ENCODE assay signal across 1 cellular context in the genomic region with DNA sequence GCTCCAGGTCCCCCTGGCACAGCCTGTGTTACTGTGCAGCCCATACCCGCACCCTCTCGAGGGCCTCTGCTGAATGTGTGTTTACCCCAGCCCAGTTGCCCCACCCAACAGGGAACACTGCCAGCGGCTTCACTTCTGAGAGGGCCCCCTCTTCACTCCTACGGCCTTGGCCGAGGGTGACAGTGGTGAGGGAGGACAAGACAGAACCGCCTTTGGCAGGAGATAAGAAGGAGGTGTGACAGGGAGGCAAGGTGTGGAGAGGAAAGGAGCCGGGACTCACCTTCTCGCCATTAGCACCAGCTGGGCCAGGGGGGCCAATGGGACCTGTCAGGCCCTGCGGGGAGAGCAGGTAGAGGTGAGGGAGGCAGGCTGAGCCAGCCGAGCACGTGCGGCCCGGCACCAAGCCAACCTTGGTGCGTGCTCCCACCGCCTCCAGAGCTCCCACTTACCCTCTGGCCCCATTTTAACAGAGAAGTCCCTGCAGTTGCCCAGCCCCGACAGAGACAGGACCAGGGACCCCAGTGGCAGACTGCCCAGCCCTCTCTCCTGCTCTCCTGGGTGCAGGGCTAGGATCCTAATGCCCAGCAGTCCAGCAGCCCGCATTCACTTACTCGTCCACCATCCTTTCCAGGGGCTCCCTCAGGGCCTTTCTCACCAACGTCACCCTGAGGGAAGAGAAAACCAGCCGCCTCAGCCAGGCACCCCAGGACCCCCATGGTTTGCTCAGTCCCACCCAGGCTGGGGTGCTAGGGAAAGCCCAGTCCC.
A peak's percentile ranks its signal among the peaks of the same experiment; 100 is the strongest.
TF ChIP-seq lines count a peak whose summit lies in the region.

No MANE protein-coding gene starts in this region.

TF ChIP-seq in HepG2, 621 proteins besides CTCF, POLR2A, EP300 and RAD21 (continued from another document and continues in another):
- TF ChIP-seq, protein P1, sequence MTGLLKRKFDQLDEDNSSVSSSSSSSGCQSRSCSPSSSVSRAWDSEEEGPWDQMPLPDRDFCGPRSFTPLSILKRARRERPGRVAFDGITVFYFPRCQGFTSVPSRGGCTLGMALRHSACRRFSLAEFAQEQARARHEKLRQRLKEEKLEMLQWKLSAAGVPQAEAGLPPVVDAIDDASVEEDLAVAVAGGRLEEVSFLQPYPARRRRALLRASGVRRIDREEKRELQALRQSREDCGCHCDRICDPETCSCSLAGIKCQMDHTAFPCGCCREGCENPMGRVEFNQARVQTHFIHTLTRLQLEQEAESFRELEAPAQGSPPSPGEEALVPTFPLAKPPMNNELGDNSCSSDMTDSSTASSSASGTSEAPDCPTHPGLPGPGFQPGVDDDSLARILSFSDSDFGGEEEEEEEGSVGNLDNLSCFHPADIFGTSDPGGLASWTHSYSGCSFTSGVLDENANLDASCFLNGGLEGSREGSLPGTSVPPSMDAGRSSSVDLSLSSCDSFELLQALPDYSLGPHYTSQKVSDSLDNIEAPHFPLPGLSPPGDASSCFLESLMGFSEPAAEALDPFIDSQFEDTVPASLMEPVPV (CRISPR knock-in tag; IDR thresholded peaks at IDR 0.05): no peak
- TF ChIP-seq FOXO1 (CRISPR knock-in tag; IDR thresholded peaks at IDR 0.05) (0 out of 2 replicates have a peak, but pooled peaks have one; percentile 16), ZNF781 (CRISPR knock-in tag; IDR thresholded peaks at IDR 0.05; ENCODE audit: borderline replicate concordance, not compliant biosample characterization) (no peak), ZNF616 (CRISPR knock-in tag; IDR thresholded peaks at IDR 0.05; ENCODE audit: low read depth) (no peak), YEATS2 (CRISPR knock-in tag; IDR thresholded peaks at IDR 0.05; ENCODE audit: borderline replicate concordance) (no peak), ZBTB40 (IDR thresholded peaks at IDR 0.05) (no peak), ZBTB40 (CRISPR knock-in tag; IDR thresholded peaks at IDR 0.05) (no peak), WIZ (CRISPR knock-in tag; IDR thresholded peaks at IDR 0.05) (no peak), ZNF607 (CRISPR knock-in tag; IDR thresholded peaks at IDR 0.05; ENCODE audit: borderline replicate concordance) (no peak), ZNF577 (CRISPR knock-in tag; IDR thresholded peaks at IDR 0.05; ENCODE audit: borderline replicate concordance, low read depth) (no peak), TBX2 (CRISPR knock-in tag; IDR thresholded peaks at IDR 0.05; ENCODE audit: borderline replicate concordance) (peak; percentile 62; the same call in 1 of the 2 replicates), SMYD3 (CRISPR knock-in tag; IDR thresholded peaks at IDR 0.05) (no peak), KDM2A (CRISPR knock-in tag; IDR thresholded peaks at IDR 0.05; ENCODE audit: borderline replicate concordance, low read depth) (no peak), SP2 (CRISPR knock-in tag; IDR thresholded peaks at IDR 0.05) (no peak), HDAC2 (CRISPR knock-in tag; IDR thresholded peaks at IDR 0.05) (no peak), LCORL (IDR thresholded peaks at IDR 0.05) (no peak), LCORL (CRISPR knock-in tag; IDR thresholded peaks at IDR 0.05) (no peak), NFKB2 (CRISPR knock-in tag; IDR thresholded peaks at IDR 0.05; ENCODE audit: borderline replicate concordance) (no peak), MAZ (IDR thresholded peaks at IDR 0.05; ENCODE audit: borderline replicate concordance, low read depth, low read length) (no peak), MAZ (CRISPR knock-in tag; IDR thresholded peaks at IDR 0.05; ENCODE audit: low read depth) (0 out of 2 replicates have a peak, but pooled peaks have one; percentile 20), ZNF224 (CRISPR knock-in tag; IDR thresholded peaks at IDR 0.05) (no peak), MLXIP (CRISPR knock-in tag; IDR thresholded peaks at IDR 0.05; ENCODE audit: borderline replicate concordance) (no peak), ZSCAN29 (CRISPR knock-in tag; conservative IDR thresholded peaks at IDR 0.05) (no peak), AGO1 (IDR thresholded peaks at IDR 0.05; ENCODE audit: low read depth, low read length, poor library complexity, severe bottlenecking) (no peak), FOXA3 (CRISPR knock-in tag; IDR thresholded peaks at IDR 0.05) (peak; percentile 23; the same call in 1 of the 2 replicates), ZNF776 (CRISPR knock-in tag; IDR thresholded peaks at IDR 0.05) (no peak), MLX (CRISPR knock-in tag; IDR thresholded peaks at IDR 0.05) (no peak), ZFX (CRISPR knock-in tag; IDR thresholded peaks at IDR 0.05; ENCODE audit: low read depth) (0 out of 2 replicates have a peak, but pooled peaks have one; percentile 18), DPF2 (CRISPR knock-in tag; IDR thresholded peaks at IDR 0.05; ENCODE audit: borderline replicate concordance, low read depth) (no peak), ZNF225 (CRISPR knock-in tag; IDR thresholded peaks at IDR 0.05) (no peak)
- TF ChIP-seq, protein P2, sequence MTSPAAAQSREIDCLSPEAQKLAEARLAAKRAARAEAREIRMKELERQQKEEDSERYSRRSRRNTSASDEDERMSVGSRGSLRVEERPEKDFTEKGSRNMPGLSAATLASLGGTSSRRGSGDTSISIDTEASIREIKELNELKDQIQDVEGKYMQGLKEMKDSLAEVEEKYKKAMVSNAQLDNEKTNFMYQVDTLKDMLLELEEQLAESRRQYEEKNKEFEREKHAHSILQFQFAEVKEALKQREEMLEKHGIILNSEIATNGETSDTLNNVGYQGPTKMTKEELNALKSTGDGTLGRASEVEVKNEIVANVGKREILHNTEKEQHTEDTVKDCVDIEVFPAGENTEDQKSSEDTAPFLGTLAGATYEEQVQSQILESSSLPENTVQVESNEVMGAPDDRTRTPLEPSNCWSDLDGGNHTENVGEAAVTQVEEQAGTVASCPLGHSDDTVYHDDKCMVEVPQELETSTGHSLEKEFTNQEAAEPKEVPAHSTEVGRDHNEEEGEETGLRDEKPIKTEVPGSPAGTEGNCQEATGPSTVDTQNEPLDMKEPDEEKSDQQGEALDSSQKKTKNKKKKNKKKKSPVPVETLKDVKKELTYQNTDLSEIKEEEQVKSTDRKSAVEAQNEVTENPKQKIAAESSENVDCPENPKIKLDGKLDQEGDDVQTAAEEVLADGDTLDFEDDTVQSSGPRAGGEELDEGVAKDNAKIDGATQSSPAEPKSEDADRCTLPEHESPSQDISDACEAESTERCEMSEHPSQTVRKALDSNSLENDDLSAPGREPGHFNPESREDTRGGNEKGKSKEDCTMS (CRISPR knock-in tag; conservative IDR thresholded peaks at IDR 0.05): no peak
- TF ChIP-seq, protein P3, sequence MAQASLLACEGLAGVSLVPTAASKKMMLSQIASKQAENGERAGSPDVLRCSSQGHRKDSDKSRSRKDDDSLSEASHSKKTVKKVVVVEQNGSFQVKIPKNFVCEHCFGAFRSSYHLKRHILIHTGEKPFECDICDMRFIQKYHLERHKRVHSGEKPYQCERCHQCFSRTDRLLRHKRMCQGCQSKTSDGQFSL (CRISPR knock-in tag; IDR thresholded peaks at IDR 0.05): no peak
- TF ChIP-seq, protein P4, sequence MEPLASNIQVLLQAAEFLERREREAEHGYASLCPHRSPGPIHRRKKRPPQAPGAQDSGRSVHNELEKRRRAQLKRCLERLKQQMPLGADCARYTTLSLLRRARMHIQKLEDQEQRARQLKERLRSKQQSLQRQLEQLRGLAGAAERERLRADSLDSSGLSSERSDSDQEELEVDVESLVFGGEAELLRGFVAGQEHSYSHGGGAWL (CRISPR knock-in tag; IDR thresholded peaks at IDR 0.05): no peak
- TF ChIP-seq, protein P5, sequence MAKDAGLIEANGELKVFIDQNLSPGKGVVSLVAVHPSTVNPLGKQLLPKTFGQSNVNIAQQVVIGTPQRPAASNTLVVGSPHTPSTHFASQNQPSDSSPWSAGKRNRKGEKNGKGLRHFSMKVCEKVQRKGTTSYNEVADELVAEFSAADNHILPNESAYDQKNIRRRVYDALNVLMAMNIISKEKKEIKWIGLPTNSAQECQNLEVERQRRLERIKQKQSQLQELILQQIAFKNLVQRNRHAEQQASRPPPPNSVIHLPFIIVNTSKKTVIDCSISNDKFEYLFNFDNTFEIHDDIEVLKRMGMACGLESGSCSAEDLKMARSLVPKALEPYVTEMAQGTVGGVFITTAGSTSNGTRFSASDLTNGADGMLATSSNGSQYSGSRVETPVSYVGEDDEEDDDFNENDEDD (CRISPR knock-in tag; IDR thresholded peaks at IDR 0.05; ENCODE audit: borderline replicate concordance): no peak
- TF ChIP-seq, protein P6, sequence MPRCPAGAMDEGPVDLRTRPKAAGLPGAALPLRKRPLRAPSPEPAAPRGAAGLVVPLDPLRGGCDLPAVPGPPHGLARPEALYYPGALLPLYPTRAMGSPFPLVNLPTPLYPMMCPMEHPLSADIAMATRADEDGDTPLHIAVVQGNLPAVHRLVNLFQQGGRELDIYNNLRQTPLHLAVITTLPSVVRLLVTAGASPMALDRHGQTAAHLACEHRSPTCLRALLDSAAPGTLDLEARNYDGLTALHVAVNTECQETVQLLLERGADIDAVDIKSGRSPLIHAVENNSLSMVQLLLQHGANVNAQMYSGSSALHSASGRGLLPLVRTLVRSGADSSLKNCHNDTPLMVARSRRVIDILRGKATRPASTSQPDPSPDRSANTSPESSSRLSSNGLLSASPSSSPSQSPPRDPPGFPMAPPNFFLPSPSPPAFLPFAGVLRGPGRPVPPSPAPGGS (CRISPR knock-in tag; IDR thresholded peaks at IDR 0.05): no peak
- TF ChIP-seq, protein P7, sequence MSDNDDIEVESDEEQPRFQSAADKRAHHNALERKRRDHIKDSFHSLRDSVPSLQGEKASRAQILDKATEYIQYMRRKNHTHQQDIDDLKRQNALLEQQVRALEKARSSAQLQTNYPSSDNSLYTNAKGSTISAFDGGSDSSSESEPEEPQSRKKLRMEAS (IDR thresholded peaks at IDR 0.05): no peak
